ENCODE assay signal across 16 cellular contexts in the genomic region with DNA sequence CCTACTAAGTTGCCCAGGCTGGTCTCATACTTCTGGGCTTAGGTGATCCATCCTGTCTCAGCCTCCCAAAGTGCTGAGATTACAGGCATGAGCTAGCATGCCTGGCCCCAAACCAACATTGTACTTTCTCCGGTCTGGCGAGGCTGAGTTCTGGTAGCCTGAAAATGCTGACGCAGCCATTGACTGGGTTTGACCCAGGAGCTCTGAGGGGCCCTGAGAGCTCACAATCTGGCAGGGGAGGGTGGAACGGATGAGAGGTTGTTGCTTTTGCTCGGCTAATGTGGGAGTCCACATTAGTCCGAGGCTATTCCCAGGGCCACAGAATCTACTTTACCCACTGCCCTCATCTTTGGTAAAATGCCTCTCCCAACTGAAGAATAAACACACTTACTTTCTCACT.
"Had no signal": no experiment of that assay in that cellular context is flagged by ENCODE, and none has a peak within 500 bp of the region (broad histone marks: within the 10 kb centered on the region; RNA-seq: fewer than 3 reads in every experiment).

No MANE protein-coding gene starts in this region.

- H3K27ac ChIP-seq: body of pancreas, hepatocyte, left lung, pancreas, sigmoid colon, spleen, tibial artery, VCaP had no signal

- H3K4me1 ChIP-seq: body of pancreas, left lung, pancreas, sigmoid colon, tibial artery had no signal

- H3K4me3 ChIP-seq: body of pancreas, hepatocyte, left lung, mucosa of descending colon, pancreas, sigmoid colon, spleen, tibial artery had no signal

- H3K9me3 Mint-ChIP-seq: activated CD8-positive, alpha-beta T cell treated with anti-CD3 and anti-CD28 coated beads for 36 hours had no signal

- H3K4me2 ChIP-seq: hepatocyte had no signal

- H3K36me3 ChIP-seq: left lung, pancreas, sigmoid colon, spleen, tibial artery had no signal

- H3K27me3 Mint-ChIP-seq: activated CD8-positive, alpha-beta T cell treated with anti-CD3 and anti-CD28 coated beads for 36 hours; activated naive CD8-positive, alpha-beta T cell had no signal

- H2AFZ ChIP-seq: hepatocyte had no signal

- H3K4me3 Mint-ChIP-seq: activated CD8-positive, alpha-beta T cell treated with anti-CD3 and anti-CD28 coated beads for 36 hours; activated naive CD8-positive, alpha-beta T cell had no signal

- ATAC-seq: activated CD8-positive, alpha-beta T cell treated with anti-CD3 and anti-CD28 coated beads for 36 hours; body of pancreas; left lung; mucosa of descending colon; naive thymus-derived CD4-positive, alpha-beta T cell; pancreas had no signal

- H3K9me3 ChIP-seq: body of pancreas, left lung, mucosa of descending colon, pancreas, sigmoid colon, spleen, tibial artery had no signal

- H3K27me3 ChIP-seq: body of pancreas, hepatocyte, left lung, pancreas, sigmoid colon, spleen had no signal

- DNase-seq: activated CD8-positive, alpha-beta T cell treated with anti-CD3 and anti-CD28 coated beads for 36 hours; activated effector memory CD4-positive, alpha-beta T cell treated with anti-CD3 and anti-CD28 coated beads, Interleukin-2, amount 50 U/mL, for 16 hours; activated T-cell treated with anti-CD3 and anti-CD28 coated beads, Interleukin-2, amount 50 U/mL, for 48 hours; amniotic stem cell; body of pancreas; left lung; mucosa of descending colon; naive thymus-derived CD4-positive, alpha-beta T cell; pancreas; sigmoid colon; spleen; stimulated activated CD4-positive, alpha-beta T cell treated with anti-CD3 and anti-CD28 coated beads, Interleukin-1b, Interleukin-23, amount 100 ng/mL, for 48 hours; tibial artery had no signal

- H3K79me2 ChIP-seq: hepatocyte had no signal

- H3K27ac Mint-ChIP-seq: activated CD8-positive, alpha-beta T cell treated with anti-CD3 and anti-CD28 coated beads for 36 hours; activated naive CD8-positive, alpha-beta T cell had no signal
